ENCODE assay signal across 8 cellular contexts in genomic region chr1:161068306-161069200, GRCh38.
DNase-seq lines count a peak whose midpoint lies in the region; ATAC-seq lines count a peak whose summit lies in the region.

No MANE protein-coding gene starts in this region.

- peak; percentile 56 for ATAC-seq in GM21619 (IDR thresholded peaks at IDR 0.05; ENCODE audit: unreplicated experiment)

- peak overlapping the region; percentile 98 for H3K27ac Mint-ChIP-seq in activated T-cell treated with anti-CD3 and anti-CD28 coated beads, Interleukin-2, amount 50 U/mL, for 24 hours

- peaks cover 67% of the 10 kb centered on the region for H3K4me1 Mint-ChIP-seq in activated T-cell treated with anti-CD3 and anti-CD28 coated beads, Interleukin-2, amount 50 U/mL, for 24 hours (ENCODE audit: low read depth)

- peak overlapping the region; percentile 99 for H3K4me3 Mint-ChIP-seq in activated T-cell treated with anti-CD3 and anti-CD28 coated beads, Interleukin-2, amount 50 U/mL, for 24 hours

- peak; percentile 72 for DNase-seq in CMK (ENCODE audit: low read depth)
- DNase-seq in NK-92 (lab: John Stamatoyannopoulos, UW; ENCODE audit: unreplicated experiment): peak; percentile 21
- DNase-seq in activated T-cell treated with anti-CD3 and anti-CD28 coated beads, Interleukin-2, amount 50 U/mL, for 24 hours: peak; percentile 81
- peak; percentile 15 to 36 for DNase-seq in hippocampal formation (lab: John Stamatoyannopoulos, UW)
- peak; percentile 64 to 80 for DNase-seq in stimulated activated CD4-positive, alpha-beta T cell treated with anti-CD3 and anti-CD28 coated beads, Interleukin-4, amount 100 ng/mL, for 48 hours (ENCODE audit: low read depth in 2 of 2)
- no peak for DNase-seq in 8988T
- no peak for DNase-seq in NCI-H1694 treated with DMSO at 0.1 percent for 48 hours (lab: John Stamatoyannopoulos, UW)

- H3K36me3 Mint-ChIP-seq in activated T-cell treated with anti-CD3 and anti-CD28 coated beads, Interleukin-2, amount 50 U/mL, for 24 hours (ENCODE audit: low read depth): peaks cover 52% of the 10 kb centered on the region

- H3K9me3 Mint-ChIP-seq in activated T-cell treated with anti-CD3 and anti-CD28 coated beads, Interleukin-2, amount 50 U/mL, for 24 hours: peaks cover 2% of the 10 kb centered on the region

- H3K27me3 Mint-ChIP-seq in activated T-cell treated with anti-CD3 and anti-CD28 coated beads, Interleukin-2, amount 50 U/mL, for 24 hours: no peaks in the 10 kb centered on the region

Comparison
In these comparisons a context has a peak if more than half of its experiments do, and no peak if none do; other contexts are left out.
1. DNase-seq: peak in CMK (single experiment), NK-92 (single experiment), activated T-cell treated with anti-CD3 and anti-CD28 coated beads, Interleukin-2, amount 50 U/mL, for 24 hours (single experiment), hippocampal formation (2 of 2) and stimulated activated CD4-positive, alpha-beta T cell treated with anti-CD3 and anti-CD28 coated beads, Interleukin-4, amount 100 ng/mL, for 48 hours (2 of 2); none in 8988T (single experiment) and NCI-H1694 treated with DMSO at 0.1 percent for 48 hours (single experiment).